Comparison of ENCODE assay signal across 8 cellular contexts in genomic region chr17:50864747-50865059, GRCh38. TPM values are rescaled to one million over a fixed set of nuclear protein-coding genes. Genes with fewer than 3 reads are reported as not detected.
A peak's percentile ranks its signal among the peaks of the same experiment; 100 is the strongest.
DNase-seq lines count a peak whose midpoint lies in the region; ATAC-seq and TF ChIP-seq lines count a peak whose summit lies in the region.

No MANE protein-coding gene starts in this region.

- H3K27ac ChIP-seq in KOPT-K1 (ENCODE audit: low read depth, low read length, poor library complexity, severe bottlenecking) = peak overlapping the region; percentile 86

- peaks cover 16% of the 10 kb centered on the region for H3K36me3 ChIP-seq in KOPT-K1 (ENCODE audit: insufficient read depth, low read length)

- H3K4me1 Mint-ChIP-seq in chondrocyte (ENCODE audit: low read depth) = peaks cover 41% of the 10 kb centered on the region
- H3K4me1 Mint-ChIP-seq in naive B cell = peaks cover 26 to 42% (median 30%) of the 10 kb centered on the region in 3 donors

- H3K27me3 Mint-ChIP-seq in chondrocyte (ENCODE audit: low read depth) = no peaks in the 10 kb centered on the region
- no peaks in the 10 kb centered on the region for H3K27me3 Mint-ChIP-seq in naive B cell

- H3K9me3 ChIP-seq in KOPT-K1 (ENCODE audit: insufficient read depth, low read length, poor library complexity, severe bottlenecking) = no peaks in the 10 kb centered on the region

- H3K9me3 Mint-ChIP-seq in chondrocyte (ENCODE audit: low read depth) (no peaks in the 10 kb centered on the region), naive B cell (peaks cover 0 to 3% (median 0%) of the 10 kb centered on the region in 7 donors)

- ATAC-seq in naive B cell (ENCODE audit: low read depth in 2 of 2) (no peak), HG03565 (IDR thresholded peaks at IDR 0.05; ENCODE audit: unreplicated experiment) (no peak), GM19463 (IDR thresholded peaks at IDR 0.05; ENCODE audit: unreplicated experiment) (no peak), GM18909 (IDR thresholded peaks at IDR 0.05; ENCODE audit: poor library complexity, unreplicated experiment) (no peak)

- POLR2A ChIA-PET in AG04449 (lab: Yijun Ruan, JAX) = interaction anchor here (2.8 to 5.9 kb wide), 5 partner anchors 10 to 89 kb away, joined by 22 to 126 read pairs (median 44); no protein-coding TSS in a partner anchor

- H3K27ac Mint-ChIP-seq in chondrocyte (ENCODE audit: unreplicated experiment) = peak overlapping the region; percentile 97
- peak overlapping the region in 5 of 6 donors; percentile 88 to 97 (median 97) for H3K27ac Mint-ChIP-seq in naive B cell

- H3K4me3 Mint-ChIP-seq in chondrocyte (ENCODE audit: unreplicated experiment) = peak overlapping the region; percentile 97
- peak overlapping the region; percentile 89 to 99 (median 98) for H3K4me3 Mint-ChIP-seq in naive B cell

- TF ChIP-seq CTCF in AG04449 (IDR thresholded peaks at IDR 0.05; ENCODE audit: insufficient read depth, low read length, missing control alignments) = no peak
- TF ChIP-seq CTCF in chondrocyte (IDR thresholded peaks at IDR 0.05) = no peak

- DNase-seq in AG04449 (ENCODE audit: low read depth, low spot score) (no peak), chondrocyte (ENCODE audit: low spot score) (no peak), naive B cell (no peak)
- DNase-seq in activated CD8-positive, alpha-beta memory T cell treated with anti-CD3 and anti-CD28 coated beads for 24 hours = no peak

- H3K36me3 Mint-ChIP-seq in chondrocyte (ENCODE audit: low read depth) (peaks cover 16% of the 10 kb centered on the region), naive B cell (peaks cover 0 to 8% of the 10 kb centered on the region in 2 donors)

- peak overlapping the region; percentile 92 for H3K4me3 ChIP-seq in AG04449 (ENCODE audit: low read depth, low read length)

- CTCF ChIA-PET in AG04449 (lab: Yijun Ruan, JAX) = interaction anchor here (9.2 to 21.7 kb wide), 2 partner anchors 13 to 84 kb away, joined by 162 to 758 read pairs; no protein-coding TSS in a partner anchor

RNA-seq across cellular contexts. Expression of gene TOB1, which starts 1.5 kb away (rescaled TPM):
- total RNA-seq in chondrocyte = 29.6 to 44.8 TPM (median 36.6 TPM) in 3 replicates
- polyA plus RNA-seq in naive B cell (ENCODE audit: low read depth in 6 of 6) = 10 to 100 TPM in 1 of 6 donors, 1 to 10 TPM in 5; 1.9 to 14.2 (median 9.3) TPM

RNA-seq across cellular contexts. Expression of gene WFIKKN2, which starts 29.3 kb away (rescaled TPM):
- total RNA-seq in chondrocyte = 0.12 to 0.15 TPM in 2 of 3 replicates, not detected in the other
- polyA plus RNA-seq in naive B cell (ENCODE audit: low read depth in 6 of 6) = not detected
